18 cellular contexts compared by ENCODE assay signal in genomic region chr9:114283551-114284111, GRCh38. TPM values are rescaled to one million over a fixed set of nuclear protein-coding genes. Genes with fewer than 3 reads are reported as not detected.
DNase-seq lines count a peak whose midpoint lies in the region; ATAC-seq and TF ChIP-seq lines count a peak whose summit lies in the region.
"Had no signal": no experiment of that assay in that cellular context is flagged by ENCODE, and none has a peak within 500 bp of the region (broad histone marks: within the 10 kb centered on the region; RNA-seq: fewer than 3 reads in every experiment).

No MANE protein-coding gene starts in this region.

- ATAC-seq in RWPE2 (ENCODE audit: low read depth) (no peak), left colon (no peak)
- no peak for ATAC-seq in activated CD4-positive, CD25-positive, alpha-beta regulatory T cell treated with anti-CD3 and anti-CD28 coated beads, Interleukin-2, amount 50 U/mL, for 24 hours

- H3K9me3 Mint-ChIP-seq in HFFc6, result no peaks in the 10 kb centered on the region
- H3K9me3 Mint-ChIP-seq: activated naive CD8-positive, alpha-beta T cell treated with anti-CD3 and anti-CD28 coated beads, Interleukin-2, amount 10 ng/mL, durations not matched to agents 7 days and 5 days had no signal

- H3K4me3 ChIP-seq in RWPE2 (ENCODE audit: severe bottlenecking), result no peak overlapping the region
- H3K4me3 ChIP-seq: cardiac muscle cell, GM12878, GM23248 had no signal

- in situ Hi-C loops in G401 (cut with HindIII; ENCODE audit: low sequenced_read_pairs), result no loop called here

- TF ChIP-seq CTCF in HFFc6 (IDR thresholded peaks at IDR 0.05), result no peak
- no peak for TF ChIP-seq CTCF in RWPE2 (IDR thresholded peaks at IDR 0.05; ENCODE audit: poor library complexity, severe bottlenecking)

- peaks cover 43% of the 10 kb centered on the region for H3K4me1 ChIP-seq in RWPE2 (ENCODE audit: insufficient read depth, poor library complexity, severe bottlenecking)
- H3K4me1 ChIP-seq: parathyroid adenoma had no signal

- H3K27me3 Mint-ChIP-seq in HFFc6 (ENCODE audit: insufficient read depth), result peaks cover 10% of the 10 kb centered on the region
- H3K27me3 Mint-ChIP-seq: activated naive CD8-positive, alpha-beta T cell treated with anti-CD3 and anti-CD28 coated beads, Interleukin-2, amount 10 ng/mL, durations not matched to agents 7 days and 5 days had no signal

- no peaks in the 10 kb centered on the region for H3K36me3 ChIP-seq in RWPE2 (ENCODE audit: low read depth)
- H3K36me3 ChIP-seq: cardiac muscle cell had no signal

- H3K9me3 ChIP-seq in RWPE2 (ENCODE audit: severe bottlenecking), result no peaks in the 10 kb centered on the region

- peak overlapping the region; percentile 35 for H3K27ac ChIP-seq in RWPE2 (ENCODE audit: poor library complexity, severe bottlenecking)
- H3K27ac ChIP-seq: cardiac muscle cell, parathyroid adenoma had no signal

- H3K27ac Mint-ChIP-seq in HFFc6, result peak overlapping the region; percentile 45
- H3K27ac Mint-ChIP-seq: activated naive CD8-positive, alpha-beta T cell treated with anti-CD3 and anti-CD28 coated beads, Interleukin-2, amount 10 ng/mL, durations not matched to agents 7 days and 5 days had no signal

- intact Hi-C loops in left colon (cut with DNase I, micrococcal nuclease) (loop anchor here in 1 of 2 donors (10.0 kb wide), 1 partner anchor 129 kb away; the partner anchor contains the start of gene COL27A1), posterior vena cava (cut with DNase I) (no loop called here)

- no peak overlapping the region for H3K4me3 Mint-ChIP-seq in HFFc6
- H3K4me3 Mint-ChIP-seq: activated naive CD8-positive, alpha-beta T cell treated with anti-CD3 and anti-CD28 coated beads, Interleukin-2, amount 10 ng/mL, durations not matched to agents 7 days and 5 days had no signal

- H3K4me1 Mint-ChIP-seq in HFFc6 (ENCODE audit: low read depth), result peaks cover 85% of the 10 kb centered on the region

- no peaks in the 10 kb centered on the region for H3K27me3 ChIP-seq in RWPE2 (ENCODE audit: insufficient read depth, poor library complexity, severe bottlenecking)
- H3K27me3 ChIP-seq: cardiac muscle cell had no signal

- DNase-seq in HFFc6 (no peak), RWPE2 (ENCODE audit: low spot score) (peak; percentile 47), left colon (peak; percentile 3 to 20), posterior vena cava (ENCODE audit: low spot score) (peak; percentile 73), G401 (ENCODE audit: low spot score) (no peak), T-helper 9 cell (no peak)
- DNase-seq: activated CD4-positive, alpha-beta T cell treated with anti-CD3 and anti-CD28 coated beads, Interleukin-2, amount 50 U/mL, for 1 hour; activated T-cell treated with anti-CD3 and anti-CD28 coated beads for 4 hours; effector CD4-positive, alpha-beta T cell; KG1; NCI-H1092; NCI-H82 had no signal

- peaks cover 35% of the 10 kb centered on the region for H3K36me3 Mint-ChIP-seq in HFFc6 (ENCODE audit: low read depth)
- H3K36me3 Mint-ChIP-seq: activated naive CD8-positive, alpha-beta T cell treated with anti-CD3 and anti-CD28 coated beads, Interleukin-2, amount 10 ng/mL, durations not matched to agents 7 days and 5 days had no signal

RNA-seq across cellular contexts. Expression of gene ORM1, which starts 39.3 kb away (rescaled TPM):
- total RNA-seq in HFFc6 (2021; fragmentation: NEBNext Ultra II Directional; extraction: Animal tissue kit (Norgen Biotek cat#: 25700)), result not detected
- total RNA-seq in left colon (not detected), posterior vena cava (1 to 10 TPM in 1 of 2 donors, not detected in 1; 1.8 TPM)
- not detected in 2 replicates for total RNA-seq in G401 (2014; rRNA removed; shearing (Covaris generic))
- total RNA-seq: activated naive CD8-positive, alpha-beta T cell treated with anti-CD3 and anti-CD28 coated beads, Interleukin-2, amount 10 ng/mL, durations not matched to agents 7 days and 5 days; cardiac muscle cell; GM23248 had no signal

RNA-seq across cellular contexts. Expression of gene ORM2, which starts 46.0 kb away (rescaled TPM):
- not detected for total RNA-seq in HFFc6 (2021; fragmentation: NEBNext Ultra II Directional; extraction: Animal tissue kit (Norgen Biotek cat#: 25700))
- not detected for total RNA-seq in left colon
- total RNA-seq in posterior vena cava, result not detected
- not detected in 2 replicates for total RNA-seq in G401 (2014; rRNA removed; shearing (Covaris generic))
- total RNA-seq: activated naive CD8-positive, alpha-beta T cell treated with anti-CD3 and anti-CD28 coated beads, Interleukin-2, amount 10 ng/mL, durations not matched to agents 7 days and 5 days; cardiac muscle cell; GM23248 had no signal

Comparison
In these comparisons a context has a peak if more than half of its experiments do, and no peak if none do; other contexts are left out.
1. DNase-seq: peak in RWPE2 (single experiment), left colon (2 of 2) and posterior vena cava (single experiment); none in HFFc6 (single experiment), G401 (single experiment) and T-helper 9 cell (single experiment).